Comparison of ENCODE assay signal across 8 cellular contexts in the genomic region with DNA sequence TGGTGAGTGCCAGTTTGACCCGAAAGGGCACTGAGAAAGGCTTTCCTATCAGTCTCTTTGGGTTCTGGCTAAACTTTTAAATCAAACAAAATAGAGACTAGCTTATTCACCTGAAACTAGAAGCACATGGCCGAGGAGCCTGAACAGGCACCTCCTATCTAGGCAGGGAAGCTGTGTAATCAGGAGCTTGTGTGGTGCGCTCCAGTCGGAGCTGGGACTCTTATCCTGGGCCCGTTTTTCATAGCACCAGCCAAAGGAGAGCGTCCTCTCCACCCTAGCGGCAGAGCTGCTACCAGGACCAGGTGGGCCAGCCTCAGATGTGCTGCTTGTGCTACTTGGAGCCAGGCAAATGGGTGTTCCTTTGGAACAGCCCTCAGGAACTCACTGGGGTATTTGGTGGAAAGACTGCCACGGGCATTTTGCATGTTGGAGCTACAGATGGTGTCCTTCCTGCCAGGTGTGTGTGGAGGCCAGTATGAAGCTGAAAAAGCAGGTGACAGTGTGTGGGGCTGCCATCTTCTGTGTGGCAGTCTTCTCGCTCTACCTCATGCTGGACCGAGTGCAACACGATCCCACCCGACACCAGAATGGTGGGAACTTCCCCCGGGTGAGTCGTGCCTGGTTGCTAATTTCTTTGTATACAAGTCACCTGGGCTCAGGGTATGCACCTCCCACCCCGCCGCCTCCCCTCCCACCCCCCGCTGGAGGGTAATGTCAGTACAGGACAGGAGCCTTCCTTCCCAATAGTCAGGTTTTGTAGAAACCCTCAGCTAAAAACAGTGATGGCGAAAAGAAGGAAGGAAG. TPM values are rescaled to one million over a fixed set of nuclear protein-coding genes. Genes with fewer than 3 reads are reported as not detected.
DNase-seq lines count a peak whose midpoint lies in the region; ATAC-seq and TF ChIP-seq lines count a peak whose summit lies in the region.

No MANE protein-coding gene starts in this region.

- TF ChIP-seq POLR2A in heart left ventricle (IDR thresholded peaks at IDR 0.05) = no peak

- TF ChIP-seq CTCF in A673 (conservative IDR thresholded peaks at IDR 0.05; ENCODE audit: low read depth, low read length) = no peak
- TF ChIP-seq CTCF in GM23338 (conservative IDR thresholded peaks at IDR 0.05; ENCODE audit: low read depth in 2 of 2) = peak; percentile 26 to 30
- no peak for TF ChIP-seq CTCF in activated B cell treated with CpG ODN at 0.5 μM for 24 hours (IDR thresholded peaks at IDR 0.05)
- no peak for TF ChIP-seq CTCF in heart left ventricle (IDR thresholded peaks at IDR 0.05)

- intact Hi-C loops in A673 (cut with micrococcal nuclease; ENCODE audit: unreplicated experiment) (loop anchor here (2.0 to 10.0 kb wide), 2 partner anchors 27 to 371 kb away; no protein-coding TSS in a partner anchor), activated B cell treated with CpG ODN at 0.5 μM for 24 hours (cut with micrococcal nuclease) (loop anchor here (1.0 to 5.0 kb wide), 2 partner anchors 11 to 347 kb away; no protein-coding TSS in a partner anchor), heart left ventricle (cut with DNase I) (loop anchor here in 7 of 10 donors (2.0 kb wide), 3 partner anchors 27 to 31 kb away; partner anchors contain the start of genes HDDC3 (in 2 of the 7) and UNC45A (in 2 of the 7)), sciatic nerve (cut with DNase I) (loop anchor here (2.0 kb wide), 1 partner anchor 31 kb away; the partner anchor contains the start of gene UNC45A)

- H3K27me3 Mint-ChIP-seq in GM23338 (ENCODE audit: insufficient read depth, low read depth, poor library complexity) (peaks cover 24% of the 10 kb centered on the region), activated B cell treated with CpG ODN at 0.5 μM for 24 hours (no peaks in the 10 kb centered on the region)

- H3K9me2 ChIP-seq in GM23338 (ENCODE audit: insufficient read depth) = no peaks in the 10 kb centered on the region

- H3K27ac ChIP-seq in A673 (ENCODE audit: low read depth, low read length, poor library complexity, severe bottlenecking) (peak overlapping the region; percentile 92), GM23338 (ENCODE audit: low read depth) (no peak overlapping the region), heart left ventricle (peak overlapping the region in 11 of 12 donors; percentile 81 to 97 (median 94))

- POLR2A ChIA-PET in A673 (lab: Charles Lee; ENCODE audit: low non-redundant PET) (no interaction called here), activated B cell treated with CpG ODN at 0.5 μM for 24 hours (lab: Charles Lee) (interaction anchor here (0.7 to 12.7 kb wide), 15 partner anchors 12 to 670 kb away, joined by 3 to 213 read pairs (median 4); partner anchors contain the start of genes BLM, CIB1, FES and FURIN)

- H3K9me3 Mint-ChIP-seq in GM23338 (no peaks in the 10 kb centered on the region; the same call in 2 of the 3 replicates), activated B cell treated with CpG ODN at 0.5 μM for 24 hours (no peaks in the 10 kb centered on the region)

- peaks cover 35% of the 10 kb centered on the region for H3K36me3 ChIP-seq in A673 (ENCODE audit: insufficient read depth, low read length, poor library complexity, severe bottlenecking)
- no peaks in the 10 kb centered on the region for H3K36me3 ChIP-seq in GM23338 (ENCODE audit: insufficient read depth)
- peaks cover 0 to 42% (median 33%) of the 10 kb centered on the region in 9 donors for H3K36me3 ChIP-seq in heart left ventricle

- H4K20me1 ChIP-seq in GM23338 (replicated peaks; ENCODE audit: insufficient read depth) = no peaks in the 10 kb centered on the region

- H3K9me3 ChIP-seq in A673 (ENCODE audit: low read depth, low read length, poor library complexity, severe bottlenecking) (no peaks in the 10 kb centered on the region), heart left ventricle (no peaks in the 10 kb centered on the region)

- H3K4me1 Mint-ChIP-seq in GM23338 = peaks cover 15% of the 10 kb centered on the region
- H3K4me1 Mint-ChIP-seq in activated B cell treated with CpG ODN at 0.5 μM for 24 hours = peaks cover 21% of the 10 kb centered on the region

- no peaks in the 10 kb centered on the region for H3K79me2 ChIP-seq in GM23338 (replicated peaks; ENCODE audit: insufficient read depth)

- H3F3A ChIP-seq in GM23338 (replicated peaks; ENCODE audit: low read depth) = peaks cover 15% of the 10 kb centered on the region

- H3K4me1 ChIP-seq in A673 (ENCODE audit: insufficient read depth, low read length, poor library complexity, severe bottlenecking) (peaks cover 10% of the 10 kb centered on the region), GM23338 (ENCODE audit: insufficient read depth) (peaks cover 18% of the 10 kb centered on the region), heart left ventricle (peaks cover 3 to 46% (median 34%) of the 10 kb centered on the region in 12 donors)

- peak; percentile 20 for DNase-seq in A673 (ENCODE audit: low spot score)
- DNase-seq in GM23338 (ENCODE audit: low spot score) = peak; percentile 79
- DNase-seq in activated B cell treated with CpG ODN at 0.5 μM for 24 hours = no peak
- peak in 1 of 5 donors; percentile 48 for DNase-seq in heart left ventricle
- peak; percentile 54 for DNase-seq in sciatic nerve (ENCODE audit: low spot score)

- H3K27ac Mint-ChIP-seq in GM23338 (no peak overlapping the region), activated B cell treated with CpG ODN at 0.5 μM for 24 hours (peak overlapping the region; percentile 68)

- H3K36me3 Mint-ChIP-seq in GM23338 (ENCODE audit: low read depth) = peaks cover 11% of the 10 kb centered on the region
- peaks cover 38% of the 10 kb centered on the region for H3K36me3 Mint-ChIP-seq in activated B cell treated with CpG ODN at 0.5 μM for 24 hours (ENCODE audit: low read depth)

- BruUV-seq in A673 (replicated peaks; lab: Mats Ljungman, UMichigan) = TSS peak; percentile 39

- peak overlapping the region; percentile 73 for H3K4me3 Mint-ChIP-seq in GM23338
- peak overlapping the region; percentile 82 for H3K4me3 Mint-ChIP-seq in activated B cell treated with CpG ODN at 0.5 μM for 24 hours

- peak overlapping the region; percentile 93 for H2AFZ ChIP-seq in GM23338

- ATAC-seq in GM23338 = peak; percentile 75
- ATAC-seq in activated B cell treated with CpG ODN at 0.5 μM for 24 hours (ENCODE audit: low read depth) = no peak
- ATAC-seq in heart left ventricle = peak in 2 of 4 donors; percentile 11 to 32
- ATAC-seq in sciatic nerve = no peak
- ATAC-seq in GM19463 (IDR thresholded peaks at IDR 0.05; ENCODE audit: unreplicated experiment) = no peak
- no peak for ATAC-seq in GM21381 (IDR thresholded peaks at IDR 0.05; ENCODE audit: unreplicated experiment)
- ATAC-seq in GM21528 (IDR thresholded peaks at IDR 0.05; ENCODE audit: low FRiP score, unreplicated experiment) = no peak

- CTCF ChIA-PET in A673 (lab: Charles Lee) (interaction anchor here (0.5 to 2.0 kb wide), 4 partner anchors 28 to 423 kb away, joined by 3 to 11 read pairs (median 6); partner anchors contain the start of gene HDDC3), activated B cell treated with CpG ODN at 0.5 μM for 24 hours (lab: Charles Lee) (interaction anchor here (1.4 to 12.5 kb wide), 4 partner anchors 18 to 256 kb away, joined by 4 to 193 read pairs (median 7); partner anchors contain the start of genes HDDC3 and UNC45A)

- H3K4me2 ChIP-seq in GM23338 = peak overlapping the region; percentile 81

- peak overlapping the region; percentile 69 for H3K4me3 ChIP-seq in A673 (ENCODE audit: low read depth, low read length, poor library complexity, severe bottlenecking)
- peak overlapping the region; percentile 84 for H3K4me3 ChIP-seq in GM23338
- peak overlapping the region; percentile 47 to 95 (median 84) for H3K4me3 ChIP-seq in heart left ventricle

- H3K27me3 ChIP-seq in A673 (replicated peaks; ENCODE audit: insufficient read depth, low read depth, low read length, poor library complexity) (no peaks in the 10 kb centered on the region), GM23338 (ENCODE audit: insufficient read depth) (peaks cover 24% of the 10 kb centered on the region), heart left ventricle (no peaks in the 10 kb centered on the region)

- WGBS in heart left ventricle, 4 donors = 63 to 72% (median 71%) methylated on average over 17 to 18 of the region's 18 CpGs

TF ChIP-seq in GM23338, 12 proteins besides CTCF, POLR2A, EP300 and RAD21 (continues in another document):
- TF ChIP-seq POLR2AphosphoS5 (IDR thresholded peaks at IDR 0.05; ENCODE audit: low read depth) = no peak

RNA-seq across cellular contexts. Expression of gene MAN2A2, which starts 0.8 kb away (rescaled TPM):
- total RNA-seq in A673 (2021) (75.7 and 91.3 TPM in 2 replicates), activated B cell treated with CpG ODN at 0.5 μM for 24 hours (115 and 133 TPM in 2 replicates), heart left ventricle (100 to 1,000 TPM in 3 of 9 donors, 10 to 100 TPM in 6; 62.2 to 145 (median 89.0) TPM), sciatic nerve (150 TPM)
- 3.5 and 17.1 TPM in 2 replicates for total RNA-seq in GM23338 (2014; rRNA removed; shearing (Covaris generic))
- polyA plus RNA-seq in GM23338 (2016; fragmentation: Nextera tagmentation; extraction: Ambion mirVana) (8.0 and 8.2 TPM in 2 replicates), heart left ventricle (10 to 100 TPM; 38.7 to 42.3 TPM)

RNA-seq across cellular contexts. Expression of gene FES, which starts 19.6 kb away (rescaled TPM):
- total RNA-seq in A673 (2021) (1.3 and 3.8 TPM in 2 replicates), activated B cell treated with CpG ODN at 0.5 μM for 24 hours (19.7 and 27.4 TPM in 2 replicates), heart left ventricle (10 to 100 TPM; 10.7 to 37.5 (median 15.9) TPM), sciatic nerve (44.8 TPM)
- 14.4 and 18.6 TPM in 2 replicates for total RNA-seq in GM23338 (2014; rRNA removed; shearing (Covaris generic))
- polyA plus RNA-seq in GM23338 (2016; fragmentation: Nextera tagmentation; extraction: Ambion mirVana) (2.7 and 3.1 TPM in 2 replicates), heart left ventricle (10 to 100 TPM; 15.6 to 16.4 TPM)

RNA-seq across cellular contexts. Expression of gene HDDC3, which starts 28.4 kb away (rescaled TPM):
- total RNA-seq in A673 (2021) (22.6 and 23.9 TPM in 2 replicates), activated B cell treated with CpG ODN at 0.5 μM for 24 hours (17.6 and 19.0 TPM in 2 replicates), heart left ventricle (10 to 100 TPM; 10.9 to 19.9 (median 15.2) TPM), sciatic nerve (12.7 TPM)
- total RNA-seq in GM23338 (2014; rRNA removed; shearing (Covaris generic)) = 9.1 and 19.0 TPM in 2 replicates
- polyA plus RNA-seq in GM23338 (2016; fragmentation: Nextera tagmentation; extraction: Ambion mirVana) (16.0 and 17.4 TPM in 2 replicates), heart left ventricle (10 to 100 TPM; 13.9 to 16.8 TPM)

RNA-seq across cellular contexts. Expression of gene UNC45A, which starts 31.1 kb away (rescaled TPM):
- 74.4 and 77.7 TPM in 2 replicates for total RNA-seq in A673 (2021)
- 86.8 and 87.5 TPM in 2 replicates for total RNA-seq in GM23338 (2014; rRNA removed; shearing (Covaris generic))
- polyA plus RNA-seq in GM23338 (2016; fragmentation: Nextera tagmentation; extraction: Ambion mirVana) = 35.9 and 40.2 TPM in 2 replicates
- total RNA-seq in activated B cell treated with CpG ODN at 0.5 μM for 24 hours = 72.8 and 73.2 TPM in 2 replicates
- 10 to 100 TPM; 12.0 to 34.0 (median 21.9) TPM for total RNA-seq in heart left ventricle
- 10 to 100 TPM; 20.0 to 24.9 TPM for polyA plus RNA-seq in heart left ventricle
- 56.8 TPM for total RNA-seq in sciatic nerve

RNA-seq across cellular contexts. Expression of gene FURIN, which starts 35.5 kb away (rescaled TPM):
- total RNA-seq in A673 (2021) (59.0 and 63.4 TPM in 2 replicates), activated B cell treated with CpG ODN at 0.5 μM for 24 hours (46.5 and 46.6 TPM in 2 replicates), heart left ventricle (100 to 1,000 TPM in 2 of 9 donors, 10 to 100 TPM in 7; 38.7 to 122 (median 64.8) TPM), sciatic nerve (51.6 TPM)
- 15.7 and 20.9 TPM in 2 replicates for total RNA-seq in GM23338 (2014; rRNA removed; shearing (Covaris generic))
- polyA plus RNA-seq in GM23338 (2016; fragmentation: Nextera tagmentation; extraction: Ambion mirVana) (6.3 and 7.4 TPM in 2 replicates), heart left ventricle (100 to 1,000 TPM in 1 of 2 donors, 10 to 100 TPM in 1; 37.2 to 174 TPM)

Comparison
In these comparisons a context has a peak if more than half of its experiments do, and no peak if none do; other contexts are left out.
1. CTCF ChIP-seq: peak in GM23338 (2 of 2); none in A673 (single experiment), activated B cell treated with CpG ODN at 0.5 μM for 24 hours (single experiment) and heart left ventricle (0 of 12).
2. Peak in every context shown above with its lines, with median percentiles within 50 percentile points of each other: H3K4me3 ChIP-seq.